ENCODE assay signal across 8 cellular contexts in genomic region chr9:72823971-72824370, GRCh38.
"Had no signal": no experiment of that assay in that cellular context is flagged by ENCODE, and none has a peak within 500 bp of the region (broad histone marks: within the 10 kb centered on the region; RNA-seq: fewer than 3 reads in every experiment).

No MANE protein-coding gene starts in this region.

- H3K4me3 ChIP-seq: GM12878 had no signal

- FAIRE-seq: G401.6, GM12878, GM12891, GM12892, GM18507, GM19239 had no signal

- ATAC-seq: GM12878 had no signal

- DNase-seq: GDM1, GF-D8 had no signal
